Comparison of ENCODE assay signal across 8 cellular contexts in genomic region chr2:233123576-233123975, GRCh38.
A peak's percentile ranks its signal among the peaks of the same experiment; 100 is the strongest.
DNase-seq lines count a peak whose midpoint lies in the region; ATAC-seq, FAIRE-seq and TF ChIP-seq lines count a peak whose summit lies in the region.
"Not testable (repeated sequence)": the region's sequence is repeated elsewhere in the genome, so short reads cannot be mapped to it uniquely, and the experiment has no call there.

No MANE protein-coding gene starts in this region.

- peaks cover 86% of the 10 kb centered on the region for H3K36me3 ChIP-seq in BLaER1
- peaks cover 71% of the 10 kb centered on the region for H3K36me3 ChIP-seq in OCI-LY7 (ENCODE audit: insufficient read depth, low read length)
- H3K36me3 ChIP-seq in GM12878 (ENCODE audit: control insufficient read depth in 2 of 2, insufficient read depth in 2 of 2, low read length in 1 of 2): peaks cover 42 to 45% of the 10 kb centered on the region in 2 experiments

- H3K4me2 ChIP-seq in BLaER1 (peak overlapping the region; percentile 90), OCI-LY7 (ENCODE audit: low read length) (peak overlapping the region; percentile 96; the same call in 1 of the 2 replicates), GM12878 (ENCODE audit: control insufficient read depth, insufficient read depth) (peak overlapping the region; percentile 92; the same call in 1 of the 2 replicates)

- RAD21 ChIA-PET in GM12878 (lab: Charles Lee; ENCODE audit: unreplicated experiment): interaction anchor here (0.6 to 2.5 kb wide), 10 partner anchors 15 to 83 kb away, joined by 3 to 19 read pairs (median 6); partner anchors contain the start of gene INPP5D

- H3K9me2 ChIP-seq in OCI-LY7 (ENCODE audit: insufficient read depth, low read length): not testable (repeated sequence)

- not testable (repeated sequence) for TF ChIP-seq CTCF in OCI-LY7 (conservative IDR thresholded peaks at IDR 0.05; ENCODE audit: low read length); GM12878 (IDR thresholded peaks at IDR 0.05 in 2 of 3, conservative IDR thresholded peaks at IDR 0.05 in 1 of 3; ENCODE audit: control insufficient read depth in 2 of 3, extremely low read depth in 1 of 3, insufficient read depth in 1 of 3, low read depth in 3 of 3, low read length in 3 of 3)

- not testable (repeated sequence) for H3K9me3 ChIP-seq in BLaER1; OCI-LY7 (ENCODE audit: low read length); GM12878 (replicated peaks; ENCODE audit: control insufficient read depth, insufficient read depth, low read length)

- TF ChIP-seq RAD21 in GM12878 (IDR thresholded peaks at IDR 0.05; ENCODE audit: insufficient read depth, low read depth, low read length): not testable (repeated sequence)

- peaks cover 100% of the 10 kb centered on the region for H4K20me1 ChIP-seq in BLaER1
- not testable (repeated sequence) for H4K20me1 ChIP-seq in OCI-LY7 (ENCODE audit: insufficient read depth, low read length); GM12878 (ENCODE audit: control insufficient read depth, insufficient read depth)

- TF ChIP-seq POLR2A in GM12891 (IDR thresholded peaks at IDR 0.05; ENCODE audit: low read depth, low read length); GM12878 (IDR thresholded peaks at IDR 0.05; ENCODE audit: low read depth, low read length): not testable (repeated sequence)

- SMC1A ChIA-PET in GM12878 (lab: Charles Lee; ENCODE audit: uncharacterized antibody, unreplicated experiment): interaction anchor here (1.0 to 2.7 kb wide), 6 partner anchors 12 to 60 kb away, joined by 3 to 12 read pairs (median 4); no protein-coding TSS in a partner anchor

- not testable (repeated sequence) for ATAC-seq in GM12878; memory B cell (ENCODE audit: low read depth); stimulated activated naive B cell treated with anti-CD40 and anti-IgM and Interleukin-4, amounts not matched to agents 10 μg/mL and 1 μg/mL and 100 μg/mL, for 72 hours (replicated peaks)

- peak; percentile 28 for FAIRE-seq in GM12891 (lab: Jason Lieb, UNC)
- FAIRE-seq in GM12878 (lab: Jason Lieb, UNC): not testable (repeated sequence)

- POLR2A ChIA-PET in OCI-LY7 (lab: Charles Lee) (interaction anchor here (1.1 to 1.8 kb wide), 2 partner anchors 12 to 16 kb away, joined by 3 to 7 read pairs; no protein-coding TSS in a partner anchor), GM12878 (lab: Charles Lee) (interaction anchor here (1.3 to 2.2 kb wide), 3 partner anchors 41 to 63 kb away, joined by 3 to 8 read pairs (median 6); no protein-coding TSS in a partner anchor)
- POLR2A ChIA-PET in activated CD4-positive, alpha-beta memory T cell treated with anti-CD3 and anti-CD28 coated beads for 36 hours (lab: Charles Lee): not testable (repeated sequence)

- CTCF ChIA-PET in OCI-LY7 (lab: Charles Lee; ENCODE audit: unreplicated experiment); activated CD4-positive, alpha-beta memory T cell treated with anti-CD3 and anti-CD28 coated beads for 36 hours (lab: Charles Lee): not testable (repeated sequence)
- CTCF ChIA-PET in GM12878 (lab: Yijun Ruan, JAX): interaction anchor here (0.6 to 1.8 kb wide), 5 partner anchors 15 to 1371 kb away, joined by 4 to 12 read pairs (median 5); partner anchors contain the start of gene INPP5D

- H3K4me1 Mint-ChIP-seq in IgD-negative memory B cell: peaks cover 32 to 40% (median 36%) of the 10 kb centered on the region in 3 donors
- H3K4me1 Mint-ChIP-seq in activated CD4-positive, alpha-beta memory T cell treated with anti-CD3 and anti-CD28 coated beads for 36 hours (ENCODE audit: low read depth): peaks cover 13% of the 10 kb centered on the region
- peaks cover 40% of the 10 kb centered on the region for H3K4me1 Mint-ChIP-seq in memory B cell
- H3K4me1 Mint-ChIP-seq in stimulated activated naive B cell treated with anti-CD40 and anti-IgM and Interleukin-4, amounts not matched to agents 10 μg/mL and 1 μg/mL and 100 μg/mL, for 72 hours: peaks cover 41 to 57% of the 10 kb centered on the region in 2 donors

- H3K36me3 Mint-ChIP-seq in IgD-negative memory B cell: not testable (repeated sequence)
- peaks cover 37% of the 10 kb centered on the region for H3K36me3 Mint-ChIP-seq in activated CD4-positive, alpha-beta memory T cell treated with anti-CD3 and anti-CD28 coated beads for 36 hours
- peaks cover 38% of the 10 kb centered on the region for H3K36me3 Mint-ChIP-seq in memory B cell
- H3K36me3 Mint-ChIP-seq in stimulated activated naive B cell treated with anti-CD40 and anti-IgM and Interleukin-4, amounts not matched to agents 10 μg/mL and 1 μg/mL and 100 μg/mL, for 72 hours: peaks cover 71 to 75% of the 10 kb centered on the region in 2 donors

- peaks cover 24% of the 10 kb centered on the region for H3K4me1 ChIP-seq in BLaER1
- peaks cover 22% of the 10 kb centered on the region for H3K4me1 ChIP-seq in OCI-LY7 (ENCODE audit: insufficient read depth, low read length, poor library complexity, severe bottlenecking)
- H3K4me1 ChIP-seq in GM12878 (ENCODE audit: control insufficient read depth, insufficient read depth, low read length): peaks cover 25% of the 10 kb centered on the region

- H3K27ac Mint-ChIP-seq in IgD-negative memory B cell (peak overlapping the region; percentile 66 to 99 (median 95)), memory B cell (peak overlapping the region; percentile 93)
- H3K27ac Mint-ChIP-seq in activated CD4-positive, alpha-beta memory T cell treated with anti-CD3 and anti-CD28 coated beads for 36 hours: peak overlapping the region; percentile 42
- H3K27ac Mint-ChIP-seq in stimulated activated naive B cell treated with anti-CD40 and anti-IgM and Interleukin-4, amounts not matched to agents 10 μg/mL and 1 μg/mL and 100 μg/mL, for 72 hours: peak overlapping the region; percentile 92

- not testable (repeated sequence) for H3K79me2 ChIP-seq in OCI-LY7 (ENCODE audit: insufficient read depth, low read depth, low read length)
- H3K79me2 ChIP-seq in GM12878 (ENCODE audit: control insufficient read depth, insufficient read depth, low read length): peaks cover 33% of the 10 kb centered on the region

- not testable (repeated sequence) for TF ChIP-seq EP300 in GM12878 (IDR thresholded peaks at IDR 0.05; ENCODE audit: borderline replicate concordance in 1 of 2, control insufficient read depth in 1 of 2, low read depth in 2 of 2, low read length in 2 of 2)

- H3K9ac ChIP-seq in BLaER1; GM12878 (ENCODE audit: control insufficient read depth, insufficient read depth, low read length): not testable (repeated sequence)

- H3K9me3 Mint-ChIP-seq in IgD-negative memory B cell; activated CD4-positive, alpha-beta memory T cell treated with anti-CD3 and anti-CD28 coated beads for 36 hours; memory B cell; stimulated activated naive B cell treated with anti-CD40 and anti-IgM and Interleukin-4, amounts not matched to agents 10 μg/mL and 1 μg/mL and 100 μg/mL, for 72 hours: not testable (repeated sequence)

- peak overlapping the region; percentile 27 to 87 (median 68) for H3K4me3 Mint-ChIP-seq in IgD-negative memory B cell
- not testable (repeated sequence) for H3K4me3 Mint-ChIP-seq in activated CD4-positive, alpha-beta memory T cell treated with anti-CD3 and anti-CD28 coated beads for 36 hours
- peak overlapping the region; percentile 9 for H3K4me3 Mint-ChIP-seq in memory B cell
- peak overlapping the region in 1 of 2 donors; percentile 62 for H3K4me3 Mint-ChIP-seq in stimulated activated naive B cell treated with anti-CD40 and anti-IgM and Interleukin-4, amounts not matched to agents 10 μg/mL and 1 μg/mL and 100 μg/mL, for 72 hours

- H3K27ac ChIP-seq in BLaER1: not testable (repeated sequence)
- H3K27ac ChIP-seq in OCI-LY7 (ENCODE audit: low read depth, low read length, poor library complexity, severe bottlenecking) (peak overlapping the region; percentile 80), GM12878 (ENCODE audit: control insufficient read depth, insufficient read depth) (peak overlapping the region; percentile 93; the same call in 1 of the 2 replicates)

- H3K27me3 Mint-ChIP-seq in IgD-negative memory B cell; activated CD4-positive, alpha-beta memory T cell treated with anti-CD3 and anti-CD28 coated beads for 36 hours; memory B cell; stimulated activated naive B cell treated with anti-CD40 and anti-IgM and Interleukin-4, amounts not matched to agents 10 μg/mL and 1 μg/mL and 100 μg/mL, for 72 hours: not testable (repeated sequence)

- intact Hi-C loops in OCI-LY7 (cut with micrococcal nuclease; ENCODE audit: unreplicated experiment); activated CD4-positive, alpha-beta memory T cell treated with anti-CD3 and anti-CD28 coated beads for 36 hours (cut with micrococcal nuclease); GM12878 (cut with micrococcal nuclease; ENCODE audit: unreplicated experiment): not testable (repeated sequence)

- DNase-seq in GM12891 (ENCODE audit: insufficient read length, low spot score); OCI-LY7 (ENCODE audit: low spot score); activated CD4-positive, alpha-beta memory T cell treated with anti-CD3 and anti-CD28 coated beads for 36 hours; GM12878 (ENCODE audit: low read depth, low spot score); memory B cell (ENCODE audit: low spot score in 2 of 2); stimulated activated naive B cell treated with anti-CD40 and anti-IgM and Interleukin-4, amounts not matched to agents 10 μg/mL and 1 μg/mL and 100 μg/mL, for 72 hours: not testable (repeated sequence)

- 91% methylated on average over 2 of the region's 2 CpGs for WGBS in GM12878 (ENCODE audit: insufficient coverage, insufficient replicate concordance, low lambda C conversion rate, missing lambda C conversion rate)

- not testable (repeated sequence) for H3K27me3 ChIP-seq in BLaER1; GM12878 (replicated peaks in 1 of 2; ENCODE audit: control insufficient read depth in 2 of 2, insufficient read depth in 2 of 2, low read length in 1 of 2)

- H2AFZ ChIP-seq in OCI-LY7 (ENCODE audit: low read length); GM12878 (ENCODE audit: control insufficient read depth, low read depth, low read length): not testable (repeated sequence)

- in situ Hi-C loops in GM12878 (cut with MboI): not testable (repeated sequence)

- H3K4me3 ChIP-seq in BLaER1; OCI-LY7 (ENCODE audit: low read depth, low read length, poor library complexity, severe bottlenecking): not testable (repeated sequence)
- H3K4me3 ChIP-seq in GM12878: peak overlapping the region; percentile 15; the same call in 1 of the 2 replicates

- BruUV-seq in OCI-LY7 (replicated peaks; lab: Mats Ljungman, UMichigan); GM12878 (replicated peaks; lab: Mats Ljungman, UMichigan): not testable (repeated sequence)

Comparison
In these comparisons a context has a peak if more than half of its experiments do, and no peak if none do; other contexts are left out.
1. H3K27ac Mint-ChIP-seq: peak in every context shown above with its lines; median percentile 95 in IgD-negative memory B cell; 93 in memory B cell; 92 in stimulated activated naive B cell treated with anti-CD40 and anti-IgM and Interleukin-4, amounts not matched to agents 10 μg/mL and 1 μg/mL and 100 μg/mL, for 72 hours; 42 in activated CD4-positive, alpha-beta memory T cell treated with anti-CD3 and anti-CD28 coated beads for 36 hours.